1 cellular context compared by ENCODE assay signal in the genomic region with DNA sequence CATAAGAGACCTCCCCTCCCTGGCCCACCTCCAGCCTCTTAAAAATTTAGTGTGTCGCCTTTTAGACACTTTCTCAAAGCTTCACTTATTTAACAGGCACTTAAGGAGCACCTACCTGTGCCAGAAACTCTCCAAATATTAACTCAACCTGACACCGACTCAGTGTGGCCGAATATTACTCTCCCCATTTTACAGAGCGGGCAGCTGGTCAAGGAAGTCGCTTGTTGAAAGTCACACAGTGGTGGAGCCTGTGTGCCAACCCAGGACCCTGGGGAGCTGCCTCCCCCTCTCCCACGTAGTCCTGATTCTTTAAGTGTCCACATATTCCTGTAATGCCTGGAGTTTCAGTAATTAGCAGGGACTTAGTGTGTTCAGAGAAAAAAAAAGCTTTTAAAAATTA.
TF ChIP-seq lines count a peak whose summit lies in the region.

No MANE protein-coding gene starts in this region.

TF ChIP-seq in endothelial cell of umbilical vein, 7 proteins besides CTCF, POLR2A, EP300 and RAD21:
- no peak for TF ChIP-seq FOS (IDR thresholded peaks at IDR 0.05; ENCODE audit: borderline replicate concordance, insufficient read depth, low read length)
- no peak for TF ChIP-seq MYC (IDR thresholded peaks at IDR 0.05; ENCODE audit: low read depth, low read length)
- TF ChIP-seq GATA2 (IDR thresholded peaks at IDR 0.05; ENCODE audit: insufficient read depth, insufficient read length, low read depth, low read length), result no peak
- TF ChIP-seq POLR2AphosphoS5 (IDR thresholded peaks at IDR 0.05; ENCODE audit: insufficient read depth, low read depth, low read length), result no peak
- no peak for TF ChIP-seq EZH2 (IDR thresholded peaks at IDR 0.05; ENCODE audit: borderline replicate concordance, low read depth, low read length, severe bottlenecking)
- TF ChIP-seq, protein P1, sequence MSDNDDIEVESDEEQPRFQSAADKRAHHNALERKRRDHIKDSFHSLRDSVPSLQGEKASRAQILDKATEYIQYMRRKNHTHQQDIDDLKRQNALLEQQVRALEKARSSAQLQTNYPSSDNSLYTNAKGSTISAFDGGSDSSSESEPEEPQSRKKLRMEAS (IDR thresholded peaks at IDR 0.05; ENCODE audit: insufficient read depth, insufficient read length), result no peak
- TF ChIP-seq JUN (IDR thresholded peaks at IDR 0.05; ENCODE audit: borderline replicate concordance, insufficient read depth, insufficient read length, low read depth), result no peak
